ENCODE assay signal across 17 cellular contexts in the genomic region with DNA sequence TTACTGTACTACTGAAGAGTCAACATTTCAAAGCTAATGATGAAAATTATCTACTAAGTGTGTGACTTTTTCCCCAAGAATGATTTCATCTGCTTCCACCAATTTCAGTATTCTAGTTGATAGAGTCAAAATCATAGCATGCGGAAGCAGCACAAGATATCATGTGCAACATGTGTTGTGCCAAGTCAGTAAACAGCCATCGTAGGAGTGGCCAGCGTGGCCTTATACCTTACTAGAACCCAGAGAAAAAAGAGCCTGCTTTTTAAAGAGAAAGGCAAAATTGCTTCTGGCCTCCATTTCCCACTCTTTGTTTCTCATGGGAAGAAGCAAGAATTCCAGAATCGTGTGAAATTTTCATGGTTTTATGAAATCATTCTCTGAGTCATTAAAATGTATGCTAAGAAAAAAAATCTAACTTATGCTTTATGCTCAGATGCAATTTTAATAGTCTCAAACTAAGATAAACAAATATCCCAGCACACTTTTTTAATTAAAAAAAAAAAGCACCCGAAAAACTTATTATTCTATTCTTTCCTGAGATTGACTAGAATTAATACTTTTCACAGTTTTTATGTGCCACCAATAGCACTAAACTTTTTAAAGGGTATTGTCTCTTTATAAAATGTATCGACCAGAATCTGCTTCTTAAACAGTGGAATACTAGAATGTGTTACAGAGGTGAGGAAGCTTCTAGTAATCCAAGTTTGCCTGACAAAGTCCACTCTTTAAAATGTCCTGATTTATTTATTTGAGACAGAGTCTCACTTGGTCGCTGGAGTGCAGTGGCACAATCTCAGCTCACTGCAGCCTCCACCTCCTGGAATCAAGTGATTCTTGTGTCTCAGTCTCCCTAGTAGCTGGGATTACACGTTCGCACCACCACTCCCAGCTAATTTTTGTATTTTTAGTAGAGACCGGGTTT.
A peak's percentile ranks its signal among the peaks of the same experiment; 100 is the strongest.
DNase-seq lines count a peak whose midpoint lies in the region; ATAC-seq and TF ChIP-seq lines count a peak whose summit lies in the region.
"Had no signal": no experiment of that assay in that cellular context is flagged by ENCODE, and none has a peak within 500 bp of the region (broad histone marks: within the 10 kb centered on the region; RNA-seq: fewer than 3 reads in every experiment).

No MANE protein-coding gene starts in this region.

- CTCF ChIA-PET in activated CD4-positive, alpha-beta T cell treated with anti-CD3 and anti-CD28 coated beads for 36 hours (lab: Charles Lee): no interaction called here

- no peaks in the 10 kb centered on the region for H3K36me3 ChIP-seq in fibroblast of lung (ENCODE audit: control insufficient read depth, insufficient read depth, low read length)
- peaks cover 0 to 3% of the 10 kb centered on the region in 2 donors for H3K36me3 ChIP-seq in psoas muscle (ENCODE audit: insufficient read depth in 1 of 2, low read depth in 1 of 2)
- H3K36me3 ChIP-seq: gastroesophageal sphincter, prostate gland had no signal

- ATAC-seq in activated CD4-positive, alpha-beta T cell treated with anti-CD3 and anti-CD28 coated beads for 36 hours: no peak
- peak in 2 of 4 donors; percentile 34 to 49 for ATAC-seq in psoas muscle
- ATAC-seq: gastroesophageal sphincter, WTC11 had no signal

- H3K4me1 ChIP-seq in fibroblast of lung (ENCODE audit: control insufficient read depth, extremely low read depth, insufficient read depth, low read length) (peaks cover 7% of the 10 kb centered on the region), psoas muscle (peaks cover 92% of the 10 kb centered on the region)
- H3K4me1 ChIP-seq: prostate gland had no signal

- H3K27me3 Mint-ChIP-seq in activated CD4-positive, alpha-beta T cell treated with anti-CD3 and anti-CD28 coated beads for 36 hours: no peaks in the 10 kb centered on the region
- no peaks in the 10 kb centered on the region for H3K27me3 Mint-ChIP-seq in IgD-negative memory B cell
- H3K27me3 Mint-ChIP-seq in activated T-helper 2 cell treated with anti-CD3 and anti-CD28 coated beads, Interferon-gamma antibody, Interleukin-2, Interleukin-4, amounts not matched to agents 10 μg/mL and 5 μg/mL and 100 μg/mL, durations not matched to agents 14 hours and 24 hours and 36 hours (ENCODE audit: low read depth): no peaks in the 10 kb centered on the region

- H3K4me2 ChIP-seq in fibroblast of lung (ENCODE audit: extremely low read depth, insufficient read depth, low read length): no peak overlapping the region
- H3K4me2 ChIP-seq: PC-9 had no signal

- H3K4me1 Mint-ChIP-seq in activated CD4-positive, alpha-beta T cell treated with anti-CD3 and anti-CD28 coated beads for 36 hours: peaks cover 76% of the 10 kb centered on the region
- peaks cover 49 to 57% (median 54%) of the 10 kb centered on the region in 3 donors for H3K4me1 Mint-ChIP-seq in IgD-negative memory B cell
- peaks cover 55% of the 10 kb centered on the region for H3K4me1 Mint-ChIP-seq in activated T-helper 2 cell treated with anti-CD3 and anti-CD28 coated beads, Interferon-gamma antibody, Interleukin-2, Interleukin-4, amounts not matched to agents 10 μg/mL and 5 μg/mL and 100 μg/mL, durations not matched to agents 14 hours and 24 hours and 36 hours (ENCODE audit: low read depth)

- H3K27ac ChIP-seq in fibroblast of lung (ENCODE audit: insufficient read depth, low read length) (peak overlapping the region; percentile 42), psoas muscle (peak overlapping the region; percentile 82)
- H3K27ac ChIP-seq: 22Rv1, PC-9, prostate gland, tibial nerve had no signal

- H3K79me2 ChIP-seq in fibroblast of lung (ENCODE audit: control insufficient read depth, insufficient read depth, low read length): peaks cover 88% of the 10 kb centered on the region

- DNase-seq in activated CD4-positive, alpha-beta T cell treated with anti-CD3 and anti-CD28 coated beads for 36 hours: no peak
- DNase-seq in activated CD4-positive, alpha-beta T cell treated with anti-CD3 and anti-CD28 coated beads, Interleukin-2, amount 50 U/mL, for 4 hours: no peak
- DNase-seq in fibroblast of lung (ENCODE audit: low read depth in 2 of 2) (peak in 1 of 2 donors; percentile 48), psoas muscle (peak in 1 of 2 donors; percentile 38), erythroblast (lab: John Stamatoyannopoulos, UW) (no peak), SHP77 treated with DMSO at 0.1 percent for 48 hours (lab: John Stamatoyannopoulos, UW) (no peak)
- DNase-seq in activated T-helper 2 cell treated with anti-CD3 and anti-CD28 coated beads, Interferon-gamma antibody, Interleukin-2, Interleukin-4, amounts not matched to agents 10 μg/mL and 5 μg/mL and 100 μg/mL, durations not matched to agents 14 hours and 24 hours and 36 hours (ENCODE audit: low spot score): no peak
- DNase-seq: effector CD4-positive, alpha-beta T cell; NCI-H187; NCI-H524; PC-9 had no signal

- H3K4me3 Mint-ChIP-seq in activated CD4-positive, alpha-beta T cell treated with anti-CD3 and anti-CD28 coated beads for 36 hours: no peak overlapping the region
- peak overlapping the region in 1 of 4 donors; percentile 28 for H3K4me3 Mint-ChIP-seq in IgD-negative memory B cell
- H3K4me3 Mint-ChIP-seq in activated T-helper 2 cell treated with anti-CD3 and anti-CD28 coated beads, Interferon-gamma antibody, Interleukin-2, Interleukin-4, amounts not matched to agents 10 μg/mL and 5 μg/mL and 100 μg/mL, durations not matched to agents 14 hours and 24 hours and 36 hours (ENCODE audit: low read depth): no peak overlapping the region
- H3K4me3 Mint-ChIP-seq: WTC11 had no signal

- H3K4me3 ChIP-seq in fibroblast of lung (replicated peaks in 1 of 4; ENCODE audit: control extremely low read depth in 1 of 4, insufficient read depth in 1 of 4, low read depth in 3 of 4, low read length in 4 of 4): no peak overlapping the region
- peak overlapping the region; percentile 5 for H3K4me3 ChIP-seq in psoas muscle
- H3K4me3 ChIP-seq: gastroesophageal sphincter, PC-9, prostate gland, tibial nerve had no signal

- POLR2A ChIA-PET in activated CD4-positive, alpha-beta T cell treated with anti-CD3 and anti-CD28 coated beads for 36 hours (lab: Charles Lee): no interaction called here

- no peak overlapping the region for H2AFZ ChIP-seq in fibroblast of lung (ENCODE audit: low read length)
- H2AFZ ChIP-seq: PC-9 had no signal

- no peak for TF ChIP-seq POLR2A in erythroblast (IDR thresholded peaks at IDR 0.05; ENCODE audit: low read length)

- H3K36me3 Mint-ChIP-seq in activated CD4-positive, alpha-beta T cell treated with anti-CD3 and anti-CD28 coated beads for 36 hours (ENCODE audit: low read depth): peaks cover 48% of the 10 kb centered on the region
- peaks cover 4% of the 10 kb centered on the region for H3K36me3 Mint-ChIP-seq in IgD-negative memory B cell
- peaks cover 49% of the 10 kb centered on the region for H3K36me3 Mint-ChIP-seq in activated T-helper 2 cell treated with anti-CD3 and anti-CD28 coated beads, Interferon-gamma antibody, Interleukin-2, Interleukin-4, amounts not matched to agents 10 μg/mL and 5 μg/mL and 100 μg/mL, durations not matched to agents 14 hours and 24 hours and 36 hours (ENCODE audit: low read depth)
- H3K36me3 Mint-ChIP-seq: WTC11 had no signal

- H3K27me3 ChIP-seq in fibroblast of lung (ENCODE audit: control insufficient read depth, insufficient read depth, low read length) (no peaks in the 10 kb centered on the region), psoas muscle (ENCODE audit: insufficient read depth in 3 of 3, low read length in 2 of 3) (no peaks in the 10 kb centered on the region)
- H3K27me3 ChIP-seq: gastroesophageal sphincter, tibial nerve had no signal

- H3K9me3 Mint-ChIP-seq in activated CD4-positive, alpha-beta T cell treated with anti-CD3 and anti-CD28 coated beads for 36 hours (ENCODE audit: low read depth): no peaks in the 10 kb centered on the region
- no peaks in the 10 kb centered on the region for H3K9me3 Mint-ChIP-seq in IgD-negative memory B cell
- no peaks in the 10 kb centered on the region for H3K9me3 Mint-ChIP-seq in activated T-helper 2 cell treated with anti-CD3 and anti-CD28 coated beads, Interferon-gamma antibody, Interleukin-2, Interleukin-4, amounts not matched to agents 10 μg/mL and 5 μg/mL and 100 μg/mL, durations not matched to agents 14 hours and 24 hours and 36 hours
- H3K9me3 Mint-ChIP-seq: WTC11 had no signal

- WGBS in psoas muscle, 3 donors: 61 to 77% (median 66%) methylated on average over 10 of the region's 10 CpGs

- H3K27ac Mint-ChIP-seq in activated CD4-positive, alpha-beta T cell treated with anti-CD3 and anti-CD28 coated beads for 36 hours: peak overlapping the region; percentile 8
- H3K27ac Mint-ChIP-seq in IgD-negative memory B cell: peak overlapping the region; percentile 15 to 84 (median 71)
- no peak overlapping the region for H3K27ac Mint-ChIP-seq in activated T-helper 2 cell treated with anti-CD3 and anti-CD28 coated beads, Interferon-gamma antibody, Interleukin-2, Interleukin-4, amounts not matched to agents 10 μg/mL and 5 μg/mL and 100 μg/mL, durations not matched to agents 14 hours and 24 hours and 36 hours
- H3K27ac Mint-ChIP-seq: WTC11 had no signal

- TF ChIP-seq CTCF in fibroblast of lung (conservative IDR thresholded peaks at IDR 0.05 in 1 of 2, IDR thresholded peaks at IDR 0.05 in 1 of 2; ENCODE audit: low read depth in 1 of 2, low read length in 2 of 2) (no peak), psoas muscle (IDR thresholded peaks at IDR 0.05) (no peak)

- intact Hi-C loops in activated CD4-positive, alpha-beta T cell treated with anti-CD3 and anti-CD28 coated beads for 36 hours (cut with DNase I, micrococcal nuclease): no loop called here
- intact Hi-C loops in psoas muscle (cut with DNase I): no loop called here
- intact Hi-C loops in activated T-helper 2 cell treated with anti-CD3 and anti-CD28 coated beads, Interferon-gamma antibody, Interleukin-2, Interleukin-4, amounts not matched to agents 10 μg/mL and 5 μg/mL and 100 μg/mL, durations not matched to agents 14 hours and 24 hours and 36 hours (cut with micrococcal nuclease): loop anchor here (5.0 kb wide), 2 partner anchors 34 to 46 kb away; no protein-coding TSS in a partner anchor

- no peaks in the 10 kb centered on the region for H4K20me1 ChIP-seq in fibroblast of lung (ENCODE audit: control insufficient read depth, extremely low read depth, insufficient read depth, low read length)

- no peak overlapping the region for H3K9ac ChIP-seq in fibroblast of lung (ENCODE audit: insufficient read depth, low read length)

- H3K9me3 ChIP-seq in fibroblast of lung (ENCODE audit: control insufficient read depth, insufficient read depth, low read depth, low read length) (no peaks in the 10 kb centered on the region), psoas muscle (no peaks in the 10 kb centered on the region)
- H3K9me3 ChIP-seq: gastroesophageal sphincter, prostate gland, tibial nerve had no signal
